In the genomic region with DNA sequence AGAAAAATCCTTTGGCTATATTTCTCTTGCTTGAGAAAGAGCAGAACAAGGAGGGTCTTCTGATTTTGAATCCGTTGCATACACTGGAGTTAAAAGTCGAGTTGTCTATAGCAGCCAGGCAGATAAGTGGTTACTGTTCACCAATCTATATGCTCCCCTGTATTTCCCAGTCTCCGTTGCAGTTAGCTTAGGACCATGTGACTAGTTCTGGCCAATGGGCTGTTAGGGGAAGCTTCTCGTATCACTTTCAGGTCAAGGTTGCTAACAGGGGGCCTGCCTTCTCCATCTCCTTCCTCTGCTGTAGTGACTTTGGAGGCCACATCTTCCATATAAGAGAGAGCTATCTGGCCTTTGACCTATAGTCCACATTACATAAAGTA, we compare ENCODE assay signal across 1 cellular context.
A peak's percentile ranks its signal among the peaks of the same experiment; 100 is the strongest.
TF ChIP-seq lines count a peak whose summit lies in the region.

No MANE protein-coding gene starts in this region.

TF ChIP-seq in HepG2, 621 proteins besides CTCF, POLR2A, EP300 and RAD21 (continued from another document and continues in another):
- TF ChIP-seq, protein P1, sequence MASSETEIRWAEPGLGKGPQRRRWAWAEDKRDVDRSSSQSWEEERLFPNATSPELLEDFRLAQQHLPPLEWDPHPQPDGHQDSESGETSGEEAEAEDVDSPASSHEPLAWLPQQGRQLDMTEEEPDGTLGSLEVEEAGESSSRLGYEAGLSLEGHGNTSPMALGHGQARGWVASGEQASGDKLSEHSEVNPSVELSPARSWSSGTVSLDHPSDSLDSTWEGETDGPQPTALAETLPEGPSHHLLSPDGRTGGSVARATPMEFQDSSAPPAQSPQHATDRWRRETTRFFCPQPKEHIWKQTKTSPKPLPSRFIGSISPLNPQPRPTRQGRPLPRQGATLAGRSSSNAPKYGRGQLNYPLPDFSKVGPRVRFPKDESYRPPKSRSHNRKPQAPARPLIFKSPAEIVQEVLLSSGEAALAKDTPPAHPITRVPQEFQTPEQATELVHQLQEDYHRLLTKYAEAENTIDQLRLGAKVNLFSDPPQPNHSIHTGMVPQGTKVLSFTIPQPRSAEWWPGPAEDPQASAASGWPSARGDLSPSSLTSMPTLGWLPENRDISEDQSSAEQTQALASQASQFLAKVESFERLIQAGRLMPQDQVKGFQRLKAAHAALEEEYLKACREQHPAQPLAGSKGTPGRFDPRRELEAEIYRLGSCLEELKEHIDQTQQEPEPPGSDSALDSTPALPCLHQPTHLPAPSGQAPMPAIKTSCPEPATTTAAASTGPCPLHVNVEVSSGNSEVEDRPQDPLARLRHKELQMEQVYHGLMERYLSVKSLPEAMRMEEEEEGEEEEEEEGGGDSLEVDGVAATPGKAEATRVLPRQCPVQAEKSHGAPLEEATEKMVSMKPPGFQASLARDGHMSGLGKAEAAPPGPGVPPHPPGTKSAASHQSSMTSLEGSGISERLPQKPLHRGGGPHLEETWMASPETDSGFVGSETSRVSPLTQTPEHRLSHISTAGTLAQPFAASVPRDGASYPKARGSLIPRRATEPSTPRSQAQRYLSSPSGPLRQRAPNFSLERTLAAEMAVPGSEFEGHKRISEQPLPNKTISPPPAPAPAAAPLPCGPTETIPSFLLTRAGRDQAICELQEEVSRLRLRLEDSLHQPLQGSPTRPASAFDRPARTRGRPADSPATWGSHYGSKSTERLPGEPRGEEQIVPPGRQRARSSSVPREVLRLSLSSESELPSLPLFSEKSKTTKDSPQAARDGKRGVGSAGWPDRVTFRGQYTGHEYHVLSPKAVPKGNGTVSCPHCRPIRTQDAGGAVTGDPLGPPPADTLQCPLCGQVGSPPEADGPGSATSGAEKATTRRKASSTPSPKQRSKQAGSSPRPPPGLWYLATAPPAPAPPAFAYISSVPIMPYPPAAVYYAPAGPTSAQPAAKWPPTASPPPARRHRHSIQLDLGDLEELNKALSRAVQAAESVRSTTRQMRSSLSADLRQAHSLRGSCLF (CRISPR knock-in tag; IDR thresholded peaks at IDR 0.05; ENCODE audit: borderline replicate concordance): no peak
- TF ChIP-seq, protein P2, sequence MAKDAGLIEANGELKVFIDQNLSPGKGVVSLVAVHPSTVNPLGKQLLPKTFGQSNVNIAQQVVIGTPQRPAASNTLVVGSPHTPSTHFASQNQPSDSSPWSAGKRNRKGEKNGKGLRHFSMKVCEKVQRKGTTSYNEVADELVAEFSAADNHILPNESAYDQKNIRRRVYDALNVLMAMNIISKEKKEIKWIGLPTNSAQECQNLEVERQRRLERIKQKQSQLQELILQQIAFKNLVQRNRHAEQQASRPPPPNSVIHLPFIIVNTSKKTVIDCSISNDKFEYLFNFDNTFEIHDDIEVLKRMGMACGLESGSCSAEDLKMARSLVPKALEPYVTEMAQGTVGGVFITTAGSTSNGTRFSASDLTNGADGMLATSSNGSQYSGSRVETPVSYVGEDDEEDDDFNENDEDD (CRISPR knock-in tag; IDR thresholded peaks at IDR 0.05; ENCODE audit: borderline replicate concordance): no peak
- TF ChIP-seq YEATS4 (CRISPR knock-in tag; IDR thresholded peaks at IDR 0.05; ENCODE audit: borderline replicate concordance) (no peak), SP5 (CRISPR knock-in tag; IDR thresholded peaks at IDR 0.05; ENCODE audit: borderline replicate concordance, low read depth) (no peak), PCBP2 (optimal IDR thresholded peaks at IDR 0.05; ENCODE audit: low read depth, low read length, poor library complexity, severe bottlenecking) (no peak), MAZ (IDR thresholded peaks at IDR 0.05; ENCODE audit: borderline replicate concordance, low read depth, low read length) (no peak), MAZ (CRISPR knock-in tag; IDR thresholded peaks at IDR 0.05; ENCODE audit: low read depth) (no peak), RARG (CRISPR knock-in tag; IDR thresholded peaks at IDR 0.05; ENCODE audit: low read depth) (no peak), ZC3H4 (CRISPR knock-in tag; IDR thresholded peaks at IDR 0.05; ENCODE audit: borderline replicate concordance) (no peak), FOXM1 (CRISPR knock-in tag; IDR thresholded peaks at IDR 0.05) (no peak), ZNF484 (CRISPR knock-in tag; IDR thresholded peaks at IDR 0.05; ENCODE audit: borderline replicate concordance, low read depth) (no peak), FOSL1 (CRISPR knock-in tag; IDR thresholded peaks at IDR 0.05; ENCODE audit: borderline replicate concordance) (no peak), ZNF672 (CRISPR knock-in tag; IDR thresholded peaks at IDR 0.05) (no peak), ATF7-NPFF (CRISPR knock-in tag; IDR thresholded peaks at IDR 0.05; ENCODE audit: low read depth) (no peak), ZNF446 (CRISPR knock-in tag; IDR thresholded peaks at IDR 0.05) (no peak), HOXA7 (CRISPR knock-in tag; IDR thresholded peaks at IDR 0.05) (no peak), CREM (IDR thresholded peaks at IDR 0.05) (no peak), CREM (CRISPR knock-in tag; IDR thresholded peaks at IDR 0.05) (no peak), CEBPG (CRISPR knock-in tag; IDR thresholded peaks at IDR 0.05) (no peak), SKI (IDR thresholded peaks at IDR 0.05; ENCODE audit: partially characterized antibody) (no peak), HOXA3 (CRISPR knock-in tag; IDR thresholded peaks at IDR 0.05) (no peak; the same call in 1 of the 2 replicates)
- TF ChIP-seq, protein P3, sequence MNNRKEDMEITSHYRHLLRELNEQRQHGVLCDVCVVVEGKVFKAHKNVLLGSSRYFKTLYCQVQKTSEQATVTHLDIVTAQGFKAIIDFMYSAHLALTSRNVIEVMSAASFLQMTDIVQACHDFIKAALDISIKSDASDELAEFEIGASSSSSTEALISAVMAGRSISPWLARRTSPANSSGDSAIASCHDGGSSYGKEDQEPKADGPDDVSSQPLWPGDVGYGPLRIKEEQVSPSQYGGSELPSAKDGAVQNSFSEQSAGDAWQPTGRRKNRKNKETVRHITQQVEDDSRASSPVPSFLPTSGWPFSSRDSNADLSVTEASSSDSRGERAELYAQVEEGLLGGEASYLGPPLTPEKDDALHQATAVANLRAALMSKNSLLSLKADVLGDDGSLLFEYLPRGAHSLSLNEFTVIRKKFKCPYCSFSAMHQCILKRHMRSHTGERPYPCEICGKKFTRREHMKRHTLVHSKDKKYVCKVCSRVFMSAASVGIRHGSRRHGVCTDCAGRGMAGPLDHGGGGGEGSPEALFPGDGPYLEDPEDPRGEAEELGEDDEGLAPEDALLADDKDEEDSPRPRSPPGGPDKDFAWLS (CRISPR knock-in tag; IDR thresholded peaks at IDR 0.05; ENCODE audit: borderline replicate concordance): no peak
- TF ChIP-seq, protein P4, sequence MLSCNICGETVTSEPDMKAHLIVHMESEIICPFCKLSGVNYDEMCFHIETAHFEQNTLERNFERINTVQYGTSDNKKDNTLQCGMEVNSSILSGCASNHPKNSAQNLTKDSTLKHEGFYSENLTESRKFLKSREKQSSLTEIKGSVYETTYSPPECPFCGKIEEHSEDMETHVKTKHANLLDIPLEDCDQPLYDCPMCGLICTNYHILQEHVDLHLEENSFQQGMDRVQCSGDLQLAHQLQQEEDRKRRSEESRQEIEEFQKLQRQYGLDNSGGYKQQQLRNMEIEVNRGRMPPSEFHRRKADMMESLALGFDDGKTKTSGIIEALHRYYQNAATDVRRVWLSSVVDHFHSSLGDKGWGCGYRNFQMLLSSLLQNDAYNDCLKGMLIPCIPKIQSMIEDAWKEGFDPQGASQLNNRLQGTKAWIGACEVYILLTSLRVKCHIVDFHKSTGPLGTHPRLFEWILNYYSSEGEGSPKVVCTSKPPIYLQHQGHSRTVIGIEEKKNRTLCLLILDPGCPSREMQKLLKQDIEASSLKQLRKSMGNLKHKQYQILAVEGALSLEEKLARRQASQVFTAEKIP (CRISPR knock-in tag; IDR thresholded peaks at IDR 0.05; ENCODE audit: borderline replicate concordance): no peak
- TF ChIP-seq, protein P5, sequence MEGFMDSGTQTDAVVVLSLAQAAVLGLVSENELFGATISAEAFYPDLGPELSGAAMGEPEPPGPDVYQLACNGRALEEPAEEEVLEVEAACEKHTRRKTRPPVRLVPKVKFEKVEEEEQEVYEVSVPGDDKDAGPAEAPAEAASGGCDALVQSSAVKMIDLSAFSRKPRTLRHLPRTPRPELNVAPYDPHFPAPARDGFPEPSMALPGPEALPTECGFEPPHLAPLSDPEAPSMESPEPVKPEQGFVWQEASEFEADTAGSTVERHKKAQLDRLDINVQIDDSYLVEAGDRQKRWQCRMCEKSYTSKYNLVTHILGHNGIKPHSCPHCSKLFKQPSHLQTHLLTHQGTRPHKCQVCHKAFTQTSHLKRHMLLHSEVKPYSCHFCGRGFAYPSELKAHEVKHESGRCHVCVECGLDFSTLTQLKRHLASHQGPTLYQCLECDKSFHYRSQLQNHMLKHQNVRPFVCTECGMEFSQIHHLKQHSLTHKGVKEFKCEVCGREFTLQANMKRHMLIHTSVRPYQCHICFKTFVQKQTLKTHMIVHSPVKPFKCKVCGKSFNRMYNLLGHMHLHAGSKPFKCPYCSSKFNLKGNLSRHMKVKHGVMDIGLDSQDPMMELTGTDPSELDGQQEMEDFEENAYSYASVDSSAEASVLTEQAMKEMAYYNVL (CRISPR knock-in tag; IDR thresholded peaks at IDR 0.05; ENCODE audit: borderline replicate concordance): no peak
- TF ChIP-seq, protein P6, sequence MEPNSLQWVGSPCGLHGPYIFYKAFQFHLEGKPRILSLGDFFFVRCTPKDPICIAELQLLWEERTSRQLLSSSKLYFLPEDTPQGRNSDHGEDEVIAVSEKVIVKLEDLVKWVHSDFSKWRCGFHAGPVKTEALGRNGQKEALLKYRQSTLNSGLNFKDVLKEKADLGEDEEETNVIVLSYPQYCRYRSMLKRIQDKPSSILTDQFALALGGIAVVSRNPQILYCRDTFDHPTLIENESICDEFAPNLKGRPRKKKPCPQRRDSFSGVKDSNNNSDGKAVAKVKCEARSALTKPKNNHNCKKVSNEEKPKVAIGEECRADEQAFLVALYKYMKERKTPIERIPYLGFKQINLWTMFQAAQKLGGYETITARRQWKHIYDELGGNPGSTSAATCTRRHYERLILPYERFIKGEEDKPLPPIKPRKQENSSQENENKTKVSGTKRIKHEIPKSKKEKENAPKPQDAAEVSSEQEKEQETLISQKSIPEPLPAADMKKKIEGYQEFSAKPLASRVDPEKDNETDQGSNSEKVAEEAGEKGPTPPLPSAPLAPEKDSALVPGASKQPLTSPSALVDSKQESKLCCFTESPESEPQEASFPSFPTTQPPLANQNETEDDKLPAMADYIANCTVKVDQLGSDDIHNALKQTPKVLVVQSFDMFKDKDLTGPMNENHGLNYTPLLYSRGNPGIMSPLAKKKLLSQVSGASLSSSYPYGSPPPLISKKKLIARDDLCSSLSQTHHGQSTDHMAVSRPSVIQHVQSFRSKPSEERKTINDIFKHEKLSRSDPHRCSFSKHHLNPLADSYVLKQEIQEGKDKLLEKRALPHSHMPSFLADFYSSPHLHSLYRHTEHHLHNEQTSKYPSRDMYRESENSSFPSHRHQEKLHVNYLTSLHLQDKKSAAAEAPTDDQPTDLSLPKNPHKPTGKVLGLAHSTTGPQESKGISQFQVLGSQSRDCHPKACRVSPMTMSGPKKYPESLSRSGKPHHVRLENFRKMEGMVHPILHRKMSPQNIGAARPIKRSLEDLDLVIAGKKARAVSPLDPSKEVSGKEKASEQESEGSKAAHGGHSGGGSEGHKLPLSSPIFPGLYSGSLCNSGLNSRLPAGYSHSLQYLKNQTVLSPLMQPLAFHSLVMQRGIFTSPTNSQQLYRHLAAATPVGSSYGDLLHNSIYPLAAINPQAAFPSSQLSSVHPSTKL (CRISPR knock-in tag; IDR thresholded peaks at IDR 0.05): peak; percentile 71
- TF ChIP-seq, protein P7, sequence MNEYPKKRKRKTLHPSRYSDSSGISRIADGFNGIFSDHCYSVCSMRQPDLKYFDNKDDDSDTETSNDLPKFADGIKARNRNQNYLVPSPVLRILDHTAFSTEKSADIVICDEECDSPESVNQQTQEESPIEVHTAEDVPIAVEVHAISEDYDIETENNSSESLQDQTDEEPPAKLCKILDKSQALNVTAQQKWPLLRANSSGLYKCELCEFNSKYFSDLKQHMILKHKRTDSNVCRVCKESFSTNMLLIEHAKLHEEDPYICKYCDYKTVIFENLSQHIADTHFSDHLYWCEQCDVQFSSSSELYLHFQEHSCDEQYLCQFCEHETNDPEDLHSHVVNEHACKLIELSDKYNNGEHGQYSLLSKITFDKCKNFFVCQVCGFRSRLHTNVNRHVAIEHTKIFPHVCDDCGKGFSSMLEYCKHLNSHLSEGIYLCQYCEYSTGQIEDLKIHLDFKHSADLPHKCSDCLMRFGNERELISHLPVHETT (CRISPR knock-in tag; conservative IDR thresholded peaks at IDR 0.05): no peak
- TF ChIP-seq, protein P8, sequence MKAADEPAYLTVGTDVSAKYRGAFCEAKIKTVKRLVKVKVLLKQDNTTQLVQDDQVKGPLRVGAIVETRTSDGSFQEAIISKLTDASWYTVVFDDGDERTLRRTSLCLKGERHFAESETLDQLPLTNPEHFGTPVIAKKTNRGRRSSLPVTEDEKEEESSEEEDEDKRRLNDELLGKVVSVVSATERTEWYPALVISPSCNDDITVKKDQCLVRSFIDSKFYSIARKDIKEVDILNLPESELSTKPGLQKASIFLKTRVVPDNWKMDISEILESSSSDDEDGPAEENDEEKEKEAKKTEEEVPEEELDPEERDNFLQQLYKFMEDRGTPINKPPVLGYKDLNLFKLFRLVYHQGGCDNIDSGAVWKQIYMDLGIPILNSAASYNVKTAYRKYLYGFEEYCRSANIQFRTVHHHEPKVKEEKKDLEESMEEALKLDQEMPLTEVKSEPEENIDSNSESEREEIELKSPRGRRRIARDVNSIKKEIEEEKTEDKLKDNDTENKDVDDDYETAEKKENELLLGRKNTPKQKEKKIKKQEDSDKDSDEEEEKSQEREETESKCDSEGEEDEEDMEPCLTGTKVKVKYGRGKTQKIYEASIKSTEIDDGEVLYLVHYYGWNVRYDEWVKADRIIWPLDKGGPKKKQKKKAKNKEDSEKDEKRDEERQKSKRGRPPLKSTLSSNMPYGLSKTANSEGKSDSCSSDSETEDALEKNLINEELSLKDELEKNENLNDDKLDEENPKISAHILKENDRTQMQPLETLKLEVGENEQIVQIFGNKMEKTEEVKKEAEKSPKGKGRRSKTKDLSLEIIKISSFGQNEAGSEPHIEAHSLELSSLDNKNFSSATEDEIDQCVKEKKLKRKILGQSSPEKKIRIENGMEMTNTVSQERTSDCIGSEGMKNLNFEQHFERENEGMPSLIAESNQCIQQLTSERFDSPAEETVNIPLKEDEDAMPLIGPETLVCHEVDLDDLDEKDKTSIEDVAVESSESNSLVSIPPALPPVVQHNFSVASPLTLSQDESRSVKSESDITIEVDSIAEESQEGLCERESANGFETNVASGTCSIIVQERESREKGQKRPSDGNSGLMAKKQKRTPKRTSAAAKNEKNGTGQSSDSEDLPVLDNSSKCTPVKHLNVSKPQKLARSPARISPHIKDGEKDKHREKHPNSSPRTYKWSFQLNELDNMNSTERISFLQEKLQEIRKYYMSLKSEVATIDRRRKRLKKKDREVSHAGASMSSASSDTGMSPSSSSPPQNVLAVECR (CRISPR knock-in tag; IDR thresholded peaks at IDR 0.05; ENCODE audit: borderline replicate concordance): no peak
